In the genomic region with DNA sequence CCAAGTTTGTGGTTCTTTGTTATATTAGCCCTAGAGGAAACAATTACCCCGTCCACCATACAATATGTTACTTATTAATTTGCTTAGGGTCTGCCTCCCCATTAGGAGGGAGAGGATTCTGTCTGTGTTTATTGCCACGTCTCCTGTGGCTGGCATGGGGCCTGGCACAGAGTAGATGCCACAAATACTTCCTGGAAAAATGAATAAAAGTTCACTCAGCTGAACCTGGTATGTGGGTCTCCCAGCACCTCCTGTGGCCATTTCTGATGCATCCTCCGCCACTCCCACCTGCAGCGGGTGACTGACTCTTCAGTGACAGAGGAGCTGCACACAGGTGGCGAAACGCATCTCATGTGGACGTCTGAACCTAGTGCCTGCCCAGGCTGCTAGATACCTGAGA, we compare ENCODE assay signal across 23 cellular contexts.
"Had no signal": no experiment of that assay in that cellular context is flagged by ENCODE, and none has a peak within 500 bp of the region (broad histone marks: within the 10 kb centered on the region; RNA-seq: fewer than 3 reads in every experiment).

No MANE protein-coding gene starts in this region.

- H3K9me3 ChIP-seq: gastrocnemius medialis, heart left ventricle, left lung, mucosa of descending colon, neutrophil, prostate gland, spleen, suprapubic skin, transverse colon, upper lobe of right lung, uterus had no signal

- H3K27ac ChIP-seq: dorsolateral prefrontal cortex, gastrocnemius medialis, heart left ventricle, hepatocyte, left lung, neutrophil, prostate gland, skin epidermis, spleen, suprapubic skin, transverse colon, upper lobe of right lung, uterus had no signal

- H3K4me3 ChIP-seq: dorsolateral prefrontal cortex, gastrocnemius medialis, heart left ventricle, hepatocyte, left lung, mucosa of descending colon, prostate gland, skin epidermis, spleen, suprapubic skin, transverse colon, upper lobe of right lung, uterus had no signal

- H3K4me1 ChIP-seq: gastrocnemius medialis, heart left ventricle, left lung, prostate gland, spleen, suprapubic skin, transverse colon, upper lobe of right lung, uterus had no signal

- DNase-seq: cerebellar nuclear complex; dorsolateral prefrontal cortex; effector CD4-positive, alpha-beta T cell; foreskin fibroblast; gastrocnemius medialis; heart left ventricle; left lung; mesenchymal stem cell; mucosa of descending colon; naive B cell; right cardiac atrium; spleen; stimulated activated CD4-positive, alpha-beta T cell treated with anti-CD3 and anti-CD28 coated beads, Interleukin-4, amount 100 ng/mL, for 4 hours; stimulated activated naive B cell treated with anti-CD40 and anti-IgM and Interleukin-4, amounts not matched to agents 10 μg/mL and 1 μg/mL and 100 μg/mL, for 72 hours; transverse colon; upper lobe of right lung; uterus had no signal

- H3K27me3 ChIP-seq: gastrocnemius medialis, hepatocyte, left lung, spleen, suprapubic skin, transverse colon, upper lobe of right lung, uterus had no signal

- H3K36me3 ChIP-seq: gastrocnemius medialis, heart left ventricle, left lung, neutrophil, prostate gland, spleen, suprapubic skin, transverse colon, upper lobe of right lung, uterus had no signal

- ATAC-seq: gastrocnemius medialis; heart left ventricle; left lung; mucosa of descending colon; natural killer cell treated with Interleukin-12 subunit alpha and Interleukin-12 subunit beta and Interleukin-15 and Interleukin-18, amount 100 ng/mL, for 72 hours; right cardiac atrium; stimulated activated naive B cell treated with anti-CD40 and anti-IgM and Interleukin-4, amounts not matched to agents 10 μg/mL and 1 μg/mL and 100 μg/mL, for 72 hours; upper lobe of right lung had no signal
